ENCODE assay signal across 18 cellular contexts in genomic region chr1:30120268-30121000, GRCh38.
"Had no signal": no experiment of that assay in that cellular context is flagged by ENCODE, and none has a peak within 500 bp of the region (broad histone marks: within the 10 kb centered on the region; RNA-seq: fewer than 3 reads in every experiment).

No MANE protein-coding gene starts in this region.

- DNase-seq: effector memory CD8-positive, alpha-beta T cell; esophagus squamous epithelium; foreskin keratinocyte; heart left ventricle; hippocampal formation; left colon; mammary epithelial cell; mucosa of descending colon; naive thymus-derived CD8-positive, alpha-beta T cell; occipital lobe; retina; right lobe of liver; stimulated activated CD4-positive, alpha-beta T cell treated with anti-CD3 and anti-CD28 coated beads, Interleukin-4, amount 100 ng/mL, for 1 hour; tibial artery; upper lobe of right lung had no signal

- H3K27me3 ChIP-seq: esophagus squamous epithelium, foreskin keratinocyte, right lobe of liver, upper lobe of right lung had no signal

- ATAC-seq: effector memory CD8-positive, alpha-beta T cell; foreskin keratinocyte; left colon; mucosa of descending colon; naive thymus-derived CD8-positive, alpha-beta T cell; right lobe of liver; stimulated activated memory B cell treated with anti-CD40 and anti-IgM and Interleukin-4, amounts not matched to agents 10 μg/mL and 1 μg/mL and 100 μg/mL, for 72 hours; upper lobe of right lung had no signal

- H3K9me3 ChIP-seq: esophagus squamous epithelium, heart left ventricle, mucosa of descending colon, prostate gland, right lobe of liver, tibial artery, upper lobe of right lung had no signal

- H3K36me3 ChIP-seq: esophagus squamous epithelium, heart left ventricle, prostate gland, right lobe of liver, tibial artery, upper lobe of right lung had no signal

- H3K4me3 ChIP-seq: esophagus squamous epithelium, heart left ventricle, mucosa of descending colon, prostate gland, right lobe of liver, tibial artery, upper lobe of right lung had no signal

- H3K27ac ChIP-seq: esophagus squamous epithelium, foreskin keratinocyte, parathyroid adenoma, prostate gland, right lobe of liver, tibial artery, upper lobe of right lung had no signal

- H3K4me1 ChIP-seq: esophagus squamous epithelium, foreskin keratinocyte, parathyroid adenoma, prostate gland, right lobe of liver, tibial artery, upper lobe of right lung had no signal
